Comparison of ENCODE assay signal across 26 cellular contexts in the genomic region with DNA sequence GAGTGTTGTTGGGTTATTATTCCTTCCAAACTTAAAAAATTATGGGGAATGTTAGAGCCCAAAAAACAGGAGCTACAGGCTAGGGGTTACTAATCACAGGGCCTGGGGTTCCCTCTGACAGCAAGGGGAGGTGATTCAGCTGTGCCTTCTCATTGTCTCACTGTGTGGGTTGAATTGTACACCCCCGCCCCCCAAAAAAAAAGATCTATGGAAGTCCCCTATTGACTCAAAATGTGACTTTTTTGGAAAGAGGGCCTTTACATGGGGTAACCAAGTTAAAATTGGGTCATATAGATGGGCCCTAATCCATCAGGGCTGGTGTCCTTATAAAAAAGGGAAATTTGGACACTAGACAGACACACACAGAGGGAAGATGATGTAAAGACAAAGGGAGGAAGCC.
"Had no signal": no experiment of that assay in that cellular context is flagged by ENCODE, and none has a peak within 500 bp of the region (broad histone marks: within the 10 kb centered on the region; RNA-seq: fewer than 3 reads in every experiment).

No MANE protein-coding gene starts in this region.

- DNase-seq: activated CD4-positive, alpha-beta memory T cell treated with anti-CD3 and anti-CD28 coated beads, Interleukin-2, amount 10 ng/mL, durations not matched to agents 7 days and 5 days; activated CD4-positive, alpha-beta T cell treated with anti-CD3 and anti-CD28 coated beads for 4 hours; activated CD8-positive, alpha-beta memory T cell treated with anti-CD3 and anti-CD28 coated beads, Interleukin-2, amount 10 ng/mL, durations not matched to agents 7 days and 5 days; activated gamma-delta T cell; activated naive CD4-positive, alpha-beta T cell treated with anti-CD3 and anti-CD28 coated beads, Interleukin-2, amount 50 U/mL, for 16 hours; activated naive CD8-positive, alpha-beta T cell treated with anti-CD3 and anti-CD28 coated beads, Interleukin-2, amount 50 U/mL, for 24 hours; activated T-cell treated with anti-CD3 and anti-CD28 coated beads for 4 hours; anterior cingulate cortex; body of pancreas; effector CD4-positive, alpha-beta T cell; foreskin fibroblast; left ventricle myocardium inferior; mammary epithelial cell; naive thymus-derived CD8-positive, alpha-beta T cell; posterior cingulate gyrus; right lobe of liver; small intestine; stimulated activated CD8-positive, alpha-beta memory T cell treated with anti-CD3 and anti-CD28 coated beads, Interleukin-4, amount 100 ng/mL, for 48 hours; stimulated activated naive B cell treated with anti-CD40 and anti-IgM and Interleukin-4, amounts not matched to agents 10 μg/mL and 1 μg/mL and 100 μg/mL, for 72 hours; T-helper 9 cell; testis; trophoblast cell; uterus had no signal

- H3K9me3 Mint-ChIP-seq: activated CD4-positive, alpha-beta memory T cell treated with anti-CD3 and anti-CD28 coated beads, Interleukin-2, amount 10 ng/mL, durations not matched to agents 7 days and 5 days; activated naive CD8-positive, alpha-beta T cell treated with anti-CD3 and anti-CD28 coated beads, Interleukin-2, amount 50 U/mL, for 24 hours; mesothelial cell of epicardium; neural progenitor cell; WTC11 had no signal

- ATAC-seq: activated CD8-positive, alpha-beta memory T cell treated with anti-CD3 and anti-CD28 coated beads, Interleukin-2, amount 10 ng/mL, durations not matched to agents 7 days and 5 days; activated naive CD8-positive, alpha-beta T cell treated with anti-CD3 and anti-CD28 coated beads, Interleukin-2, amount 50 U/mL, for 24 hours; body of pancreas; naive thymus-derived CD8-positive, alpha-beta T cell; right lobe of liver; stimulated activated naive B cell treated with anti-CD40 and anti-IgM and Interleukin-4, amounts not matched to agents 10 μg/mL and 1 μg/mL and 100 μg/mL, for 72 hours; WTC11 had no signal

- H3K4me1 Mint-ChIP-seq: activated CD4-positive, alpha-beta memory T cell treated with anti-CD3 and anti-CD28 coated beads, Interleukin-2, amount 10 ng/mL, durations not matched to agents 7 days and 5 days; activated CD8-positive, alpha-beta memory T cell treated with anti-CD3 and anti-CD28 coated beads, Interleukin-2, amount 10 ng/mL, durations not matched to agents 7 days and 5 days; activated naive CD8-positive, alpha-beta T cell treated with anti-CD3 and anti-CD28 coated beads, Interleukin-2, amount 50 U/mL, for 24 hours; naive thymus-derived CD8-positive, alpha-beta T cell; WTC11 had no signal

- H3K27ac Mint-ChIP-seq: activated CD4-positive, alpha-beta memory T cell treated with anti-CD3 and anti-CD28 coated beads, Interleukin-2, amount 10 ng/mL, durations not matched to agents 7 days and 5 days; activated CD8-positive, alpha-beta memory T cell treated with anti-CD3 and anti-CD28 coated beads, Interleukin-2, amount 10 ng/mL, durations not matched to agents 7 days and 5 days; activated naive CD8-positive, alpha-beta T cell treated with anti-CD3 and anti-CD28 coated beads, Interleukin-2, amount 50 U/mL, for 24 hours; mesothelial cell of epicardium; naive thymus-derived CD8-positive, alpha-beta T cell; neural progenitor cell; stimulated activated naive B cell treated with anti-CD40 and anti-IgM and Interleukin-4, amounts not matched to agents 10 μg/mL and 1 μg/mL and 100 μg/mL, for 72 hours; WTC11 had no signal

- H3K4me3 Mint-ChIP-seq: activated CD4-positive, alpha-beta memory T cell treated with anti-CD3 and anti-CD28 coated beads, Interleukin-2, amount 10 ng/mL, durations not matched to agents 7 days and 5 days; activated CD8-positive, alpha-beta memory T cell treated with anti-CD3 and anti-CD28 coated beads, Interleukin-2, amount 10 ng/mL, durations not matched to agents 7 days and 5 days; activated naive CD8-positive, alpha-beta T cell treated with anti-CD3 and anti-CD28 coated beads, Interleukin-2, amount 50 U/mL, for 24 hours; mesothelial cell of epicardium; naive thymus-derived CD8-positive, alpha-beta T cell; neural progenitor cell; stimulated activated naive B cell treated with anti-CD40 and anti-IgM and Interleukin-4, amounts not matched to agents 10 μg/mL and 1 μg/mL and 100 μg/mL, for 72 hours; WTC11 had no signal

- H3K27me3 Mint-ChIP-seq: activated CD4-positive, alpha-beta memory T cell treated with anti-CD3 and anti-CD28 coated beads, Interleukin-2, amount 10 ng/mL, durations not matched to agents 7 days and 5 days; activated CD8-positive, alpha-beta memory T cell treated with anti-CD3 and anti-CD28 coated beads, Interleukin-2, amount 10 ng/mL, durations not matched to agents 7 days and 5 days had no signal
